ENCODE assay signal across 16 cellular contexts in the genomic region with DNA sequence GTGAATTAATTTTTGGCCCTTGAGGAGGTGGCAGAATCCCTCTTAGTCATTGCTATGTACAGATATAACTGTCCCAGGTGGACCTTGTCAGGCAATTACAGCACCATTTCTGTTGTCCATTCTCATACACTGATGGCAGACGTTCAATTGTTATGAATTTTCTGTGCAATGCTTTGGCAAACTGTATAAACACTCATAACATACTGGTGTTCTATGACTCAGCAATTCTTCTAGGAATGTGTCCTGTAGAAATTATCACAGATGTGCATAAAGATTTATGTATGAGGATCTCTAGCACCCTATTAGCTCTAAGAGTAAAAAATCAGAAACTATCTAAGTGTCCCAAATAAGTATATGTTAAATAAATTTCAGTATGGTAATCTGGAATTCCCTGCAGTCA.
DNase-seq lines count a peak whose midpoint lies in the region; ATAC-seq, FAIRE-seq and TF ChIP-seq lines count a peak whose summit lies in the region.
"Had no signal": no experiment of that assay in that cellular context is flagged by ENCODE, and none has a peak within 500 bp of the region (broad histone marks: within the 10 kb centered on the region; RNA-seq: fewer than 3 reads in every experiment).

No MANE protein-coding gene starts in this region.

- DNase-seq in EH (ENCODE audit: low read depth): peak; percentile 1
- peak; percentile 53 for DNase-seq in LHCN-M2 (ENCODE audit: low read depth)
- DNase-seq in bronchial epithelial cell (ENCODE audit: low read depth): peak; percentile 26
- peak; percentile 14 to 48 for DNase-seq in lung microvascular endothelial cell (ENCODE audit: low read depth in 2 of 2)
- DNase-seq in NCI-H345 treated with DMSO at 0.1 percent for 48 hours (lab: John Stamatoyannopoulos, UW; ENCODE audit: unreplicated experiment): no peak
- no peak for DNase-seq in H7
- DNase-seq: activated effector memory CD4-positive, alpha-beta T cell treated with Interleukin-2 at 50 U/mL for 16 hours; amygdala; hippocampal formation; KG1; NCI-H1105; Right ventricle myocardium superior; stimulated activated CD4-positive, alpha-beta T cell treated with anti-CD3 and anti-CD28 coated beads, Interleukin-4, amount 100 ng/mL, for 1 hour had no signal

- H3K27me3 ChIP-seq in bronchial epithelial cell (ENCODE audit: control insufficient read depth, insufficient read depth, low read length) (peaks cover 2% of the 10 kb centered on the region), H7 (ENCODE audit: control insufficient read depth, insufficient read depth, low read length) (no peaks in the 10 kb centered on the region)
- H3K27me3 ChIP-seq: suprapubic skin had no signal

- no peak for TF ChIP-seq CTCF in bronchial epithelial cell (IDR thresholded peaks at IDR 0.05; ENCODE audit: insufficient read depth, low read length, severe bottlenecking)

- H3K36me3 ChIP-seq in bronchial epithelial cell (ENCODE audit: control insufficient read depth, insufficient read depth, low read length) (no peaks in the 10 kb centered on the region), H7 (replicated peaks; ENCODE audit: control insufficient read depth, insufficient read depth, low read length) (no peaks in the 10 kb centered on the region)
- H3K36me3 ChIP-seq: suprapubic skin had no signal

- no peak for ATAC-seq in HG02884 (IDR thresholded peaks at IDR 0.05; ENCODE audit: unreplicated experiment)

- no peak for FAIRE-seq in bronchial epithelial cell (lab: Jason Lieb, UNC)

- no peak overlapping the region for H3K4me3 ChIP-seq in bronchial epithelial cell (ENCODE audit: low read depth, low read length)
- H3K4me3 ChIP-seq in H7 (ENCODE audit: insufficient read depth, low read depth, low read length): no peak overlapping the region
- H3K4me3 ChIP-seq: coronary artery, suprapubic skin had no signal

Comparison
In these comparisons a context has a peak if more than half of its experiments do, and no peak if none do; other contexts are left out.
1. DNase-seq: peak in EH (single experiment), LHCN-M2 (single experiment), bronchial epithelial cell (single experiment) and lung microvascular endothelial cell (2 of 2); none in NCI-H345 treated with DMSO at 0.1 percent for 48 hours (single experiment) and H7 (single experiment).